In the genomic region with DNA sequence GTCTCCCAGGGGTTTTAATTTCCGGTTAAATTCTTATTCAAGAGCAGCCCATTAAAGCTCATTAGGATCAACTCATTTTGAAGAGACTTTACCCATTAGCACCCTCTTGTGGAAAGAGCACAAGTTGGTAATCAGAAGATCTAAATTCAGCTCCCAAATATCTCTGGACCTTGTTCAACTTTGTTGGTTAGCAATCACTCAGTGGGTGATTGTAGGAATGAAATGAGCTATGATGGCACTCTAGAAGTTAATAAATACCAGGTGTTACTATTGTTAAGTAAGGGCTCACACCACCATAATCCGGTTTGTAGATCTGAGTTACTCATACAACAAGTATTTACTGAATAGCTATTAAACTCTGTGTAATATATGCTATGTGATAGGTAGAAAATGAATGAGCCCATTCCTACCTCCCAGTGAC, we compare ENCODE assay signal across 8 cellular contexts. TPM values are rescaled to one million over a fixed set of nuclear protein-coding genes. Genes with fewer than 3 reads are reported as not detected.
A peak's percentile ranks its signal among the peaks of the same experiment; 100 is the strongest.
DNase-seq lines count a peak whose midpoint lies in the region; ATAC-seq and TF ChIP-seq lines count a peak whose summit lies in the region.

No MANE protein-coding gene starts in this region.

- TF ChIP-seq CTCF in foreskin fibroblast (IDR thresholded peaks at IDR 0.05; ENCODE audit: low read depth, low read length): peak; percentile 66
- TF ChIP-seq CTCF in parathyroid adenoma (IDR thresholded peaks at IDR 0.05): peak; percentile 59

- peaks cover 26% of the 10 kb centered on the region for H3K4me1 Mint-ChIP-seq in T-helper 17 cell

- H3K27me3 ChIP-seq in parathyroid adenoma (ENCODE audit: control insufficient read depth, insufficient read depth, low read length): no peaks in the 10 kb centered on the region

- no peak for DNase-seq in activated CD4-positive, CD25-positive, alpha-beta regulatory T cell (lab: John Stamatoyannopoulos, UW)
- DNase-seq in M059J (ENCODE audit: low read depth) (peak; percentile 66), T-helper 17 cell (no peak), foreskin fibroblast (peak; percentile 83 to 92)

- H3K36me3 Mint-ChIP-seq in T-helper 17 cell (ENCODE audit: low read depth): peaks cover 2% of the 10 kb centered on the region

- H3K27ac Mint-ChIP-seq in T-helper 17 cell: peak overlapping the region; percentile 78

- no peak overlapping the region for H2AFZ ChIP-seq in parathyroid adenoma

- no peak overlapping the region for H3K4me3 Mint-ChIP-seq in T-helper 17 cell

- no peaks in the 10 kb centered on the region for H3K4me1 ChIP-seq in parathyroid adenoma

- H3K4me3 ChIP-seq in foreskin fibroblast (ENCODE audit: low read depth in 1 of 2, low read length in 2 of 2) (no peak overlapping the region), parathyroid adenoma (ENCODE audit: low read depth, low read length) (no peak overlapping the region)

- H3K27ac ChIP-seq in parathyroid adenoma: no peak overlapping the region

- H3K79me2 ChIP-seq in parathyroid adenoma: no peaks in the 10 kb centered on the region

- no peaks in the 10 kb centered on the region for H3K36me3 ChIP-seq in parathyroid adenoma (ENCODE audit: control insufficient read depth, insufficient read depth, low read length)

- H3K9me3 ChIP-seq in T-helper 17 cell (ENCODE audit: control insufficient read depth, low read length, poor library complexity, severe bottlenecking) (no peaks in the 10 kb centered on the region), parathyroid adenoma (ENCODE audit: control insufficient read depth, low read length) (no peaks in the 10 kb centered on the region)

- H3K9ac ChIP-seq in parathyroid adenoma: no peak overlapping the region

- ATAC-seq in activated CD4-positive, CD25-positive, alpha-beta regulatory T cell treated with anti-CD3 and anti-CD28 coated beads, Interleukin-2, amount 50 U/mL, for 24 hours: peak; percentile 41 to 71
- peak; percentile 62 for ATAC-seq in T-helper 17 cell
- ATAC-seq in GM21737 (IDR thresholded peaks at IDR 0.05; ENCODE audit: unreplicated experiment): no peak
- ATAC-seq in HG02588 (IDR thresholded peaks at IDR 0.05; ENCODE audit: unreplicated experiment): no peak

- H3K4me2 ChIP-seq in parathyroid adenoma (ENCODE audit: low read length): no peak overlapping the region

- no peaks in the 10 kb centered on the region for H3K27me3 Mint-ChIP-seq in T-helper 17 cell

RNA-seq across cellular contexts. Expression of gene TRIP11, which starts 42.9 kb away (rescaled TPM):
- total RNA-seq in M059J (2014; rRNA removed; shearing (Covaris generic)): 6.8 and 9.6 TPM in 2 replicates
- total RNA-seq in T-helper 17 cell: 10 to 100 TPM; 44.2 to 45.1 TPM

RNA-seq across cellular contexts. Expression of gene FBLN5, which starts 49.5 kb away (rescaled TPM):
- total RNA-seq in M059J (2014; rRNA removed; shearing (Covaris generic)): not detected in 2 replicates
- 1 to 10 TPM; 3.7 to 6.6 TPM for total RNA-seq in T-helper 17 cell

Comparison
In these comparisons a context has a peak if more than half of its experiments do, and no peak if none do; other contexts are left out.
1. ATAC-seq: peak in activated CD4-positive, CD25-positive, alpha-beta regulatory T cell treated with anti-CD3 and anti-CD28 coated beads, Interleukin-2, amount 50 U/mL, for 24 hours (2 of 2) and T-helper 17 cell (single experiment); none in GM21737 (single experiment) and HG02588 (single experiment).
2. DNase-seq: peak in M059J (single experiment) and foreskin fibroblast (2 of 2); none in activated CD4-positive, CD25-positive, alpha-beta regulatory T cell (0 of 4) and T-helper 17 cell (0 of 3).